In the genomic region with DNA sequence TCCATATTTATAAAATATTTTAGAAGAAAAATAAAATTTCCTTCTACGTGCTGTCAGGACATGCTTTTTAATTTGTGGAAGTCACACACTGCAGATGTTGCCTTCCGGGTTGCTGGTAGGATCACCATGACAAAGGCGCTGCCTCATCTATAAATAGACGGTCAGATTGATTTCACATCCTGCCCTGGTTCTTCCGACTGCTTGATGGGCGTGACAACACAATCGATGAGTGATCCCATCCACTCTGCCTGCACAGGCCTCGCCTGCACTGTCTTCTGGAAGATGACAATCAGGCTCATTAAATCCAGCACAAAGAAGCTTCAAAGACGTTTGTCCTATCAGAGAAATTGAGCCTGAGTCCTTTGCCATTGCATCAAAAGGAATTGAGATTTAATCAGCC, we compare ENCODE assay signal across 12 cellular contexts.
DNase-seq lines count a peak whose midpoint lies in the region; ATAC-seq lines count a peak whose summit lies in the region.
"Had no signal": no experiment of that assay in that cellular context is flagged by ENCODE, and none has a peak within 500 bp of the region (broad histone marks: within the 10 kb centered on the region; RNA-seq: fewer than 3 reads in every experiment).

No MANE protein-coding gene starts in this region.

- DNase-seq in COLO668 (lab: John Stamatoyannopoulos, UW; ENCODE audit: unreplicated experiment) = peak; percentile 52
- peak; percentile 21 to 77 for DNase-seq in NOMO-1 (lab: John Stamatoyannopoulos, UW; ENCODE audit: unreplicated experiment in 2 of 2)
- DNase-seq in iPS-NIHi11 (ENCODE audit: low spot score) = peak; percentile 17
- no peak for DNase-seq in HuH-7.5 (ENCODE audit: low spot score)
- DNase-seq in DMS79 (lab: John Stamatoyannopoulos, UW) = no peak
- no peak for DNase-seq in RPMI8226
- DNase-seq: activated T-cell treated with anti-CD3 and anti-CD28 coated beads, Interleukin-2, amount 50 U/mL, for 24 hours; brain microvascular endothelial cell; natural killer cell; small intestine had no signal

- ATAC-seq in GM21529 (IDR thresholded peaks at IDR 0.05; ENCODE audit: unreplicated experiment) = peak; percentile 66
- no peak for ATAC-seq in GM18502 (IDR thresholded peaks at IDR 0.05; ENCODE audit: poor library complexity, unreplicated experiment)
- ATAC-seq: natural killer cell had no signal

Comparison
In these comparisons a context has a peak if more than half of its experiments do, and no peak if none do; other contexts are left out.
1. DNase-seq: peak in COLO668 (single experiment), NOMO-1 (2 of 2) and iPS-NIHi11 (single experiment); none in HuH-7.5 (single experiment), DMS79 (single experiment) and RPMI8226 (single experiment).